In genomic region chr7:36896956-36897594, GRCh38 we compare ENCODE assay signal across 14 cellular contexts.
"Had no signal": no experiment of that assay in that cellular context is flagged by ENCODE, and none has a peak within 500 bp of the region (broad histone marks: within the 10 kb centered on the region; RNA-seq: fewer than 3 reads in every experiment).

No MANE protein-coding gene starts in this region.

- H3K4me1 ChIP-seq: tibial artery had no signal

- H3K4me3 ChIP-seq: heart right ventricle, lung, smooth muscle cell, tibial artery had no signal

- ATAC-seq: activated CD8-positive, alpha-beta memory T cell treated with anti-CD3 and anti-CD28 coated beads, Interleukin-2, amount 10 ng/mL, durations not matched to agents 7 days and 5 days; activated naive CD8-positive, alpha-beta T cell treated with anti-CD3 and anti-CD28 coated beads, Interleukin-2, amount 50 U/mL, for 24 hours; heart right ventricle; right cardiac atrium; stimulated activated effector memory CD8-positive, alpha-beta T cell treated with anti-CD3 and anti-CD28 coated beads, Interleukin-12 subunit alpha, Interleukin-12 subunit beta, amount 100 ng/mL, for 72 hours had no signal

- H3K4me3 Mint-ChIP-seq: activated CD8-positive, alpha-beta memory T cell treated with anti-CD3 and anti-CD28 coated beads, Interleukin-2, amount 10 ng/mL, durations not matched to agents 7 days and 5 days; activated naive CD8-positive, alpha-beta T cell treated with anti-CD3 and anti-CD28 coated beads, Interleukin-2, amount 50 U/mL, for 24 hours; naive B cell; stimulated activated effector memory CD8-positive, alpha-beta T cell treated with anti-CD3 and anti-CD28 coated beads, Interleukin-12 subunit alpha, Interleukin-12 subunit beta, amount 100 ng/mL, for 72 hours had no signal

- H3K9me3 ChIP-seq: heart right ventricle, neutrophil, tibial artery had no signal

- H3K27ac Mint-ChIP-seq: activated CD8-positive, alpha-beta memory T cell treated with anti-CD3 and anti-CD28 coated beads, Interleukin-2, amount 10 ng/mL, durations not matched to agents 7 days and 5 days; activated naive CD8-positive, alpha-beta T cell treated with anti-CD3 and anti-CD28 coated beads, Interleukin-2, amount 50 U/mL, for 24 hours; stimulated activated effector memory CD8-positive, alpha-beta T cell treated with anti-CD3 and anti-CD28 coated beads, Interleukin-12 subunit alpha, Interleukin-12 subunit beta, amount 100 ng/mL, for 72 hours had no signal

- DNase-seq: activated CD4-positive, alpha-beta T cell treated with anti-CD3 and anti-CD28 coated beads, Interleukin-2, amount 50 U/mL, for 4 hours; activated CD8-positive, alpha-beta memory T cell treated with anti-CD3 and anti-CD28 coated beads, Interleukin-2, amount 10 ng/mL, durations not matched to agents 7 days and 5 days; activated naive CD4-positive, alpha-beta T cell treated with Interleukin-2 at 50 U/mL for 16 hours; activated naive CD8-positive, alpha-beta T cell treated with anti-CD3 and anti-CD28 coated beads, Interleukin-2, amount 50 U/mL, for 24 hours; foreskin melanocyte; heart right ventricle; naive B cell; posterior cingulate gyrus; right cardiac atrium; tibial artery had no signal

- H3K27me3 Mint-ChIP-seq: activated CD8-positive, alpha-beta memory T cell treated with anti-CD3 and anti-CD28 coated beads, Interleukin-2, amount 10 ng/mL, durations not matched to agents 7 days and 5 days; activated naive CD8-positive, alpha-beta T cell treated with anti-CD3 and anti-CD28 coated beads, Interleukin-2, amount 50 U/mL, for 24 hours; naive B cell had no signal

- H3K4me2 ChIP-seq: smooth muscle cell had no signal

- H3K27me3 ChIP-seq: heart right ventricle, neutrophil, tibial artery had no signal

- H3K9me3 Mint-ChIP-seq: activated naive CD8-positive, alpha-beta T cell treated with anti-CD3 and anti-CD28 coated beads, Interleukin-2, amount 50 U/mL, for 24 hours; naive B cell; stimulated activated effector memory CD8-positive, alpha-beta T cell treated with anti-CD3 and anti-CD28 coated beads, Interleukin-12 subunit alpha, Interleukin-12 subunit beta, amount 100 ng/mL, for 72 hours had no signal

- H3K27ac ChIP-seq: heart right ventricle, neutrophil, tibial artery had no signal
